Comparison of ENCODE assay signal across 19 cellular contexts in the genomic region with DNA sequence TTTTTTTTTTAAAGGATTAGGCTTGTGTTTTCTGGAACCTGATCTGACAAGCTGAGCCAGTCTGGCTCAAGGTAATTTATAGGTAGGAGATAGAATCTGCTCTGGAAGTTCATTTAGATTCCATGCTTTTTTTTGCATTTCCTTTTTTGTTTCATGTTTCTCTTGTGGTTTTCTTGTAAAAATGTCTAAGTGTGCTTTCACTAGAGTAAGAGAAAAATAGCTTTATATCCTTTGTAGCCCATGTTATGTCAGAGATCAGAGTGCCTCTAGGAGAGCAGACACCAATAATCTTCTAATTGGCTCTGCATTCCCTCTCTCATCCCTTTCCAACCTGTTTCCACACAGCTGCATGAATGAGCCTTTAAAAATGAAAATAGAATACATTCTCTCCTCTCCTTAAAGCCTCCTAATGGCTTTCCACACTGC.
DNase-seq lines count a peak whose midpoint lies in the region; FAIRE-seq and TF ChIP-seq lines count a peak whose summit lies in the region.
"Had no signal": no experiment of that assay in that cellular context is flagged by ENCODE, and none has a peak within 500 bp of the region (broad histone marks: within the 10 kb centered on the region; RNA-seq: fewer than 3 reads in every experiment).

No MANE protein-coding gene starts in this region.

- H3K9me1 ChIP-seq in keratinocyte (ENCODE audit: control insufficient read depth, extremely low read depth, insufficient read depth, low read length), result no peaks in the 10 kb centered on the region

- H4K20me1 ChIP-seq in PC-9 (ENCODE audit: insufficient read depth) (no peaks in the 10 kb centered on the region), keratinocyte (ENCODE audit: control insufficient read depth, extremely low read depth, insufficient read depth, low read length) (no peaks in the 10 kb centered on the region), OCI-LY7 (ENCODE audit: insufficient read depth, low read length) (no peaks in the 10 kb centered on the region)

- intact Hi-C loops in PC-9 (cut with micrococcal nuclease; ENCODE audit: unreplicated experiment) (loop anchor here (5.0 kb wide), 1 partner anchor 784 kb away; no protein-coding TSS in a partner anchor), uterus (cut with DNase I; ENCODE audit: low total_unique reads) (no loop called here), OCI-LY7 (cut with micrococcal nuclease; ENCODE audit: unreplicated experiment) (no loop called here)

- no peak for FAIRE-seq in keratinocyte (lab: Jason Lieb, UNC)

- H3K27me3 ChIP-seq in PC-9 (ENCODE audit: insufficient read depth, low read depth), result no peaks in the 10 kb centered on the region
- no peaks in the 10 kb centered on the region for H3K27me3 ChIP-seq in keratinocyte (ENCODE audit: control insufficient read depth, extremely low read depth, insufficient read depth, low read length)
- H3K27me3 ChIP-seq in uterus, result no peaks in the 10 kb centered on the region
- H3K27me3 ChIP-seq: upper lobe of left lung had no signal

- dilution Hi-C loops in keratinocyte (cut with MboI; ENCODE audit: extremely low pct_ligation_motif_present, low sequenced_read_pairs), result no loop called here

- H3K27ac ChIP-seq in PC-9, result no peak overlapping the region
- H3K27ac ChIP-seq in keratinocyte (ENCODE audit: control insufficient read depth, insufficient read depth, low read length), result no peak overlapping the region
- H3K27ac ChIP-seq in uterus, result no peak overlapping the region
- H3K27ac ChIP-seq in OCI-LY7 (ENCODE audit: low read depth, low read length, poor library complexity, severe bottlenecking), result no peak overlapping the region
- H3K27ac ChIP-seq: upper lobe of left lung had no signal

- H3K4me3 ChIP-seq in PC-9 (no peak overlapping the region), keratinocyte (ENCODE audit: control insufficient read depth in 2 of 3, extremely low read depth in 1 of 3, insufficient read depth in 2 of 3, low read depth in 1 of 3, low read length in 3 of 3) (no peak overlapping the region), uterus (no peak overlapping the region), OCI-LY7 (ENCODE audit: low read depth, low read length, poor library complexity, severe bottlenecking) (no peak overlapping the region)
- H3K4me3 ChIP-seq: upper lobe of left lung had no signal

- POLR2A ChIA-PET in PC-9 (lab: Charles Lee; ENCODE audit: unreplicated experiment) (no interaction called here), OCI-LY7 (lab: Charles Lee) (no interaction called here)

- H3K9me3 ChIP-seq in PC-9 (ENCODE audit: insufficient read depth, low read depth) (no peaks in the 10 kb centered on the region), keratinocyte (ENCODE audit: control insufficient read depth, low read depth, low read length) (no peaks in the 10 kb centered on the region), uterus (no peaks in the 10 kb centered on the region), OCI-LY7 (ENCODE audit: low read length) (no peaks in the 10 kb centered on the region)
- H3K9me3 ChIP-seq: upper lobe of left lung had no signal

- peaks cover 7% of the 10 kb centered on the region for H3K4me1 ChIP-seq in PC-9 (replicated peaks; ENCODE audit: insufficient read depth)
- no peaks in the 10 kb centered on the region for H3K4me1 ChIP-seq in keratinocyte (ENCODE audit: control insufficient read depth, extremely low read depth, insufficient read depth, low read length)
- no peaks in the 10 kb centered on the region for H3K4me1 ChIP-seq in uterus
- H3K4me1 ChIP-seq in OCI-LY7 (ENCODE audit: insufficient read depth, low read length, poor library complexity, severe bottlenecking), result no peaks in the 10 kb centered on the region
- H3K4me1 ChIP-seq: upper lobe of left lung had no signal

- CTCF ChIA-PET in PC-9 (lab: Charles Lee) (interaction anchor here (0.7 kb wide), 1 partner anchor 186 kb away, joined by 3 read pairs; no protein-coding TSS in a partner anchor), OCI-LY7 (lab: Charles Lee; ENCODE audit: unreplicated experiment) (no interaction called here)

- DNase-seq in AG08395 (ENCODE audit: low spot score) (peak; percentile 7), GM03348 (ENCODE audit: low spot score) (peak; percentile 7), PC-9 (no peak), keratinocyte (ENCODE audit: low read depth, low spot score) (no peak), uterus (no peak), OCI-LY7 (ENCODE audit: low spot score) (no peak), HPDE6-E6E7 (ENCODE audit: extremely low spot score) (no peak), GM19240 (ENCODE audit: insufficient read length, low spot score) (no peak)
- DNase-seq: activated CD4-positive, alpha-beta T cell treated with anti-CD3 and anti-CD28 coated beads for 4 hours; central memory CD4-positive, alpha-beta T cell; DMS79 treated with DMSO at 0.1 percent for 48 hours; effector memory CD8-positive, alpha-beta T cell; foreskin fibroblast; GOT3; IMR-90; NCI-H1048; nucleus accumbens; T-helper 17 cell; upper lobe of left lung had no signal

- H3K4me2 ChIP-seq in PC-9, result peak overlapping the region; percentile 23
- H3K4me2 ChIP-seq in keratinocyte (ENCODE audit: control insufficient read depth, extremely low read depth, insufficient read depth, low read depth, low read length), result no peak overlapping the region
- H3K4me2 ChIP-seq in OCI-LY7 (ENCODE audit: low read length), result no peak overlapping the region

- H3K9ac ChIP-seq in keratinocyte (ENCODE audit: control insufficient read depth, extremely low read depth, insufficient read depth, low read length), result no peak overlapping the region

- H3F3A ChIP-seq in PC-9 (ENCODE audit: insufficient read depth, low read depth), result no peaks in the 10 kb centered on the region

- no peak for TF ChIP-seq POLR2A in uterus (IDR thresholded peaks at IDR 0.05)

- H3K9me2 ChIP-seq in PC-9 (ENCODE audit: insufficient read depth) (no peaks in the 10 kb centered on the region), OCI-LY7 (ENCODE audit: insufficient read depth, low read length) (no peaks in the 10 kb centered on the region)

- H3K36me3 ChIP-seq in PC-9 (ENCODE audit: low read depth) (no peaks in the 10 kb centered on the region), keratinocyte (ENCODE audit: control insufficient read depth in 2 of 2, extremely low read depth in 1 of 2, insufficient read depth in 2 of 2, low read length in 2 of 2) (no peaks in the 10 kb centered on the region), uterus (no peaks in the 10 kb centered on the region), OCI-LY7 (ENCODE audit: insufficient read depth, low read length) (no peaks in the 10 kb centered on the region)
- H3K36me3 ChIP-seq: upper lobe of left lung had no signal

- H2AFZ ChIP-seq in PC-9, result peak overlapping the region; percentile 10; the same call in 1 of the 2 replicates
- H2AFZ ChIP-seq in keratinocyte (ENCODE audit: control insufficient read depth, low read length), result peak overlapping the region; percentile 53
- no peak overlapping the region for H2AFZ ChIP-seq in OCI-LY7 (ENCODE audit: low read length)

- BruUV-seq in PC-9 (replicated peaks; lab: Mats Ljungman, UMichigan) (no TSS peak), OCI-LY7 (replicated peaks; lab: Mats Ljungman, UMichigan) (no TSS peak)

- H3K79me2 ChIP-seq in PC-9 (ENCODE audit: low read depth) (no peaks in the 10 kb centered on the region), keratinocyte (ENCODE audit: control insufficient read depth, insufficient read depth, low read length) (no peaks in the 10 kb centered on the region), OCI-LY7 (ENCODE audit: insufficient read depth, low read depth, low read length) (no peaks in the 10 kb centered on the region)

- TF ChIP-seq CTCF in PC-9 (conservative IDR thresholded peaks at IDR 0.05), result no peak
- no peak for TF ChIP-seq CTCF in keratinocyte (optimal IDR thresholded peaks at IDR 0.05 in 1 of 3, IDR thresholded peaks at IDR 0.05 in 1 of 3, conservative IDR thresholded peaks at IDR 0.05 in 1 of 3; ENCODE audit: extremely low read depth in 1 of 3, insufficient read depth in 2 of 3, low read length in 3 of 3)
- no peak for TF ChIP-seq CTCF in uterus (IDR thresholded peaks at IDR 0.05)
- TF ChIP-seq CTCF in OCI-LY7 (conservative IDR thresholded peaks at IDR 0.05; ENCODE audit: low read length), result no peak

Comparison
In these comparisons a context has a peak if more than half of its experiments do, and no peak if none do; other contexts are left out.
1. DNase-seq: peak in AG08395 (single experiment) and GM03348 (single experiment); none in PC-9 (0 of 2), keratinocyte (single experiment), uterus (0 of 2), OCI-LY7 (single experiment), HPDE6-E6E7 (single experiment) and GM19240 (single experiment).